ENCODE assay signal across 3 cellular contexts in the genomic region with DNA sequence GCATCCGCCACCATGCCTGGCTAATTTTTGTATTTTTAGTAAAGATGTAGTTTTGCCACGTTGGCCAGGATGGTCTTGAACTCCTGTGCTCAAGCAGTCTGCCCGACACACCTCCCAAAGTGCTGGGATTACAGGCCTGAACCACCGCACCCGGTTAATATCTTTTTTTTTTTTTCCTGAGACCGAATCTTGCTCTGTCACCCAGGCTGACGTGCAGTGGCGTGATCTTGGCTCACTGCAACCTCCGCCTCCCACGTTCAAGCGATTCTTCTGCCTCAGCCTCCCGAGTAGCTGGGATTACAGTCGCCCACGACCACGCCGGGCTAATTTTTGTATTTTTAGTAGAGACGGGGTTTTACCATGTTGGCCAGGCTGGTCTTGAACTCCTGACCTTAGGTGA. TPM values are rescaled to one million over a fixed set of nuclear protein-coding genes. Genes with fewer than 3 reads are reported as not detected.
"Had no signal": no experiment of that assay in that cellular context is flagged by ENCODE, and none has a peak within 500 bp of the region (broad histone marks: within the 10 kb centered on the region; RNA-seq: fewer than 3 reads in every experiment).

No MANE protein-coding gene starts in this region.

RNA-seq across cellular contexts. Expression of a gene that starts 7.2 kb away (rescaled TPM):
- total RNA-seq: LHCN-M2, M059J, MCF 10A had no signal
